ENCODE assay signal across 15 cellular contexts in the genomic region with DNA sequence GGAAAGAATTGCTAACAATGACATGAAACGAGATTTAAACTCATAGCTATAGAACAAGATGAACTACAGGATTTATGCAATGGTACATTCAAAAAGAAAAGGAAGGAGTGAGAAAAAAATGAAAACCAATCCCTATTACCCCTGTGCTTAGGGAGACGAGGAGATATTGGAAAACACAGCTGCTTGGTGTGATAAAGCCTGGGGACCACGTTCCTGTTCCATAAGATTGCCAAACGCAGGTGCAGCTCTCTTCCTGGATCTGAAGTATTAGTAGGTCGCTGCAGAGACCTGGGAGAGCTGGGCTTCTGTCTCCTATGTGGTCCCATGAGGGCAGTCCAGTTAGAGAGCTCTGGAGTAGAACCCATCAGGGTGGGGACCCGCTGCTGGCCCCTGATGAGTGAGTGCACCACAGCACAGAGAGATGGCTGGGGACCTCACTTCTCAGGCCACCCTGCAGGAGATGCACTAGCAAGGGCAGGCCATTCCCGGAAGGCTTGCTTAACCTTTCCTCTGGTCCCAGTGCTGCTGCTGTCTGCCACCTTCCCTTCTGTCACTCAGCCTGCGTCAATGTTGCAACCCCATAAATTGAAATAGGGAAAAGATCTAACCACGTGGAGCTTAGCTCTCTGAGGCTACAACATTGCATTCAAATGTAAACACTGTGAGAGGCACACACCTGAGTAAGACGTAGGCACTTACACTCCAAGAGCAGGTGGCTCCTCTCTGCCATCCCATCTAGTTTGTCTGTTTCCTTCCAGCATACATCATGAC.
"Had no signal": no experiment of that assay in that cellular context is flagged by ENCODE, and none has a peak within 500 bp of the region (broad histone marks: within the 10 kb centered on the region; RNA-seq: fewer than 3 reads in every experiment).

No MANE protein-coding gene starts in this region.

- H3K4me3 ChIP-seq: esophagus squamous epithelium, stomach, uterus had no signal

- H3K27me3 ChIP-seq: esophagus squamous epithelium, neutrophil, stomach, uterus had no signal

- H3K9me3 ChIP-seq: esophagus squamous epithelium, neutrophil, stomach, uterus had no signal

- H3K4me1 ChIP-seq: stomach, uterus had no signal

- H3K27ac ChIP-seq: esophagus squamous epithelium, stomach, WERI-Rb-1 had no signal

- H3K36me3 ChIP-seq: esophagus squamous epithelium, neutrophil, stomach, uterus, WERI-Rb-1 had no signal

- DNase-seq: activated CD4-positive, alpha-beta T cell treated with anti-CD3 and anti-CD28 coated beads, Interleukin-2, amount 10 ng/mL, durations not matched to agents 7 days and 5 days; activated CD8-positive, alpha-beta memory T cell treated with anti-CD3 and anti-CD28 coated beads for 24 hours; activated naive CD4-positive, alpha-beta T cell treated with anti-CD3 and anti-CD28 coated beads for 36 hours; esophagus squamous epithelium; glutamatergic neuron; left cardiac atrium; naive thymus-derived CD4-positive, alpha-beta T cell; retina; stimulated activated CD4-positive, alpha-beta T cell treated with anti-CD3 and anti-CD28 coated beads, Interleukin-4, amount 100 ng/mL, for 1 hour; stimulated activated CD8-positive, alpha-beta memory T cell treated with anti-CD3 and anti-CD28 coated beads, Interleukin-4, amount 100 ng/mL, for 48 hours; stomach; uterus; WERI-Rb-1 had no signal

- ATAC-seq: activated T-helper 17 cell treated with anti-CD3 and anti-CD28 coated beads, Interleukin-2, amount 50 U/mL, for 72 hours; naive thymus-derived CD4-positive, alpha-beta T cell had no signal
